Comparison of ENCODE assay signal across 22 cellular contexts in the genomic region with DNA sequence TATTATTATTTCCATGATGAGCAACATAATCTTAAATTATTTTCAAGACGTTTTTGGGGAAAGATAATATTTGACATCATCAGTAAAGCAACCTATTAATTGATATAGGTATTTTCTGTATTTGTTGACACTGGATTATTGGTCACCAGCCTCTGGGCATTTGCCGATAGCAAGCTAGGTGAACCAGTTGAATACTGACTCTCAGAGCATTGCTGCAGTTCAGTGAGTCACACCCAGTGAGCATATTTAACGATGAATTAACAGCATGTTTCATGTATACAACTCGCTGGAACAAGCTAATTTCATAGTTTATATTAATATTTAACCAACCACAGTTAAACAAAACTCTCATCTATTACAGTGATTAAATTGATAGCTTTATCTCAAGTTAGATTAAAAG.
DNase-seq lines count a peak whose midpoint lies in the region; ATAC-seq, FAIRE-seq and TF ChIP-seq lines count a peak whose summit lies in the region.
"Had no signal": no experiment of that assay in that cellular context is flagged by ENCODE, and none has a peak within 500 bp of the region (broad histone marks: within the 10 kb centered on the region; RNA-seq: fewer than 3 reads in every experiment).

No MANE protein-coding gene starts in this region.

- H3K27ac ChIP-seq in epithelial cell of prostate: peak overlapping the region; percentile 13
- H3K27ac ChIP-seq: 22Rv1, BLaER1, C4-2B had no signal

- H3K4me3 ChIP-seq in bronchial epithelial cell (ENCODE audit: low read depth, low read length): no peak overlapping the region
- H3K4me3 ChIP-seq: BLaER1, HAP-1 had no signal

- H3K36me3 ChIP-seq in bronchial epithelial cell (ENCODE audit: control insufficient read depth, insufficient read depth, low read length): no peaks in the 10 kb centered on the region
- H3K36me3 ChIP-seq: BLaER1, HAP-1 had no signal

- no peaks in the 10 kb centered on the region for H3K27me3 ChIP-seq in bronchial epithelial cell (ENCODE audit: control insufficient read depth, insufficient read depth, low read length)

- ATAC-seq in GM21390 (IDR thresholded peaks at IDR 0.05; ENCODE audit: unreplicated experiment): no peak
- ATAC-seq: CD8-positive, alpha-beta T cell had no signal

- no peak for TF ChIP-seq CTCF in bronchial epithelial cell (IDR thresholded peaks at IDR 0.05; ENCODE audit: insufficient read depth, low read length, severe bottlenecking)

- FAIRE-seq in bronchial epithelial cell (lab: Jason Lieb, UNC): no peak
- FAIRE-seq: A204.1, G401.6, GM12892, GM19239, H54 had no signal

- DNase-seq in HPDE6-E6E7 (ENCODE audit: extremely low spot score) (peak; percentile 1), bronchial epithelial cell (ENCODE audit: low read depth) (peak; percentile 73), epithelial cell of prostate (ENCODE audit: low read depth, low spot score) (peak; percentile 27), cerebellar cortex (ENCODE audit: low spot score) (no peak)
- no peak for DNase-seq in activated naive CD4-positive, alpha-beta T cell (lab: John Stamatoyannopoulos, UW)
- DNase-seq: Caco-2; CD4-positive, CD25-positive, alpha-beta regulatory T cell; CD8-positive, alpha-beta T cell; DMS153; DND-41; GOT3; HFFc6 had no signal

Comparison
In these comparisons a context has a peak if more than half of its experiments do, and no peak if none do; other contexts are left out.
1. DNase-seq: peak in HPDE6-E6E7 (single experiment), bronchial epithelial cell (single experiment) and epithelial cell of prostate (single experiment); none in cerebellar cortex (single experiment) and activated naive CD4-positive, alpha-beta T cell (0 of 4).